1 cellular context compared by ENCODE assay signal in genomic region chr1:228486596-228487335, GRCh38.
TF ChIP-seq lines count a peak whose summit lies in the region.

No MANE protein-coding gene starts in this region.

TF ChIP-seq in K562, 482 proteins besides CTCF, POLR2A, EP300 and RAD21 (continued from another document and continues in another):
- TF ChIP-seq E4F1 (CRISPR knock-in tag; IDR thresholded peaks at IDR 0.05; ENCODE audit: borderline replicate concordance) (no peak; the same call in 1 of the 2 replicates), ARID1B (IDR thresholded peaks at IDR 0.05) (no peak), HMG20A (CRISPR knock-in tag; conservative IDR thresholded peaks at IDR 0.05) (no peak), THRAP3 (IDR thresholded peaks at IDR 0.05; ENCODE audit: borderline replicate concordance) (no peak), CREM (IDR thresholded peaks at IDR 0.05; ENCODE audit: low read depth) (peak; percentile 97), RB1 (IDR thresholded peaks at IDR 0.05; ENCODE audit: low read depth) (peak; percentile 80; the same call in 1 of the 2 replicates), PHF8 (IDR thresholded peaks at IDR 0.05; ENCODE audit: borderline replicate concordance, low read length) (peak; percentile 61; the same call in 1 of the 2 replicates), RBM14 (IDR thresholded peaks at IDR 0.05; ENCODE audit: borderline replicate concordance, insufficient read depth, low read depth, low read length) (0 out of 2 replicates have a peak, but pooled peaks have one; percentile 71), PRMT5 (CRISPR knock-in tag; IDR thresholded peaks at IDR 0.05) (peak; percentile 69; the same call in 1 of the 2 replicates), SIN3B (IDR thresholded peaks at IDR 0.05; ENCODE audit: low read depth) (peak; percentile 49; the same call in 1 of the 2 replicates), SREBF1 (IDR thresholded peaks at IDR 0.05; ENCODE audit: borderline replicate concordance, low read depth, low read length) (peak; percentile 63; the same call in 1 of the 2 replicates), HMG20B (CRISPR knock-in tag; IDR thresholded peaks at IDR 0.05) (no peak), E2F5 (CRISPR knock-in tag; IDR thresholded peaks at IDR 0.05) (peak; percentile 92), ZNF436 (CRISPR knock-in tag; IDR thresholded peaks at IDR 0.05) (no peak), HNRNPK (IDR thresholded peaks at IDR 0.05; ENCODE audit: low read depth, low read length, poor library complexity, severe bottlenecking) (no peak), SUPT5H (IDR thresholded peaks at IDR 0.05) (peak; percentile 64), FOXJ2 (tag; IDR thresholded peaks at IDR 0.05) (peak; percentile 87; the same call in 1 of the 2 replicates), FOXJ3 (CRISPR knock-in tag; IDR thresholded peaks at IDR 0.05) (peak; percentile 68), RBM22 (IDR thresholded peaks at IDR 0.05; ENCODE audit: low read depth, low read length, poor library complexity, severe bottlenecking) (peak; percentile 17), NELFE (IDR thresholded peaks at IDR 0.05; ENCODE audit: insufficient read depth, insufficient read length) (no peak), SMAD4 (CRISPR knock-in tag; conservative IDR thresholded peaks at IDR 0.05) (peak; percentile 69), SP2 (IDR thresholded peaks at IDR 0.05; ENCODE audit: extremely low read depth, low read depth, low read length, poor library complexity, severe bottlenecking) (no peak), NONO (IDR thresholded peaks at IDR 0.05; ENCODE audit: low read depth in 2 of 2, low read length in 1 of 2) (peak in 1 of 2 experiments; percentile 46; a peak in 1 of 4 replicates), NR3C1 (CRISPR knock-in tag; IDR thresholded peaks at IDR 0.05) (peak; percentile 94), WHSC1 (IDR thresholded peaks at IDR 0.05; ENCODE audit: low read length) (no peak), HDAC2 (IDR thresholded peaks at IDR 0.05) (peak; percentile 94), IRF2 (CRISPR knock-in tag; IDR thresholded peaks at IDR 0.05) (peak; percentile 90; the same call in 1 of the 2 replicates), SMARCB1 (IDR thresholded peaks at IDR 0.05; ENCODE audit: insufficient read length, low read depth) (no peak), HOXB6 (CRISPR knock-in tag; IDR thresholded peaks at IDR 0.05; ENCODE audit: borderline replicate concordance) (no peak), JUN (IDR thresholded peaks at IDR 0.05; ENCODE audit: borderline replicate concordance, low read depth, low read length) (no peak), JUN (CRISPR knock-in tag; IDR thresholded peaks at IDR 0.05; ENCODE audit: borderline replicate concordance) (peak; percentile 3; the same call in 1 of the 2 replicates), CUX1 (CRISPR knock-in tag; IDR thresholded peaks at IDR 0.05) (peak; percentile 90), GTF3C2 (IDR thresholded peaks at IDR 0.05; ENCODE audit: borderline replicate concordance, extremely low read depth, insufficient read length) (no peak), SAFB (IDR thresholded peaks at IDR 0.05; ENCODE audit: borderline replicate concordance, low read depth, low read length) (peak; percentile 100), ZNF512 (tag; IDR thresholded peaks at IDR 0.05) (no peak), ZNF24 (IDR thresholded peaks at IDR 0.05) (no peak), BCOR (IDR thresholded peaks at IDR 0.05) (no peak; the same call in 1 of the 2 replicates), PHF21A (IDR thresholded peaks at IDR 0.05; ENCODE audit: borderline replicate concordance, low read depth) (peak; percentile 100)
- TF ChIP-seq, protein P1, sequence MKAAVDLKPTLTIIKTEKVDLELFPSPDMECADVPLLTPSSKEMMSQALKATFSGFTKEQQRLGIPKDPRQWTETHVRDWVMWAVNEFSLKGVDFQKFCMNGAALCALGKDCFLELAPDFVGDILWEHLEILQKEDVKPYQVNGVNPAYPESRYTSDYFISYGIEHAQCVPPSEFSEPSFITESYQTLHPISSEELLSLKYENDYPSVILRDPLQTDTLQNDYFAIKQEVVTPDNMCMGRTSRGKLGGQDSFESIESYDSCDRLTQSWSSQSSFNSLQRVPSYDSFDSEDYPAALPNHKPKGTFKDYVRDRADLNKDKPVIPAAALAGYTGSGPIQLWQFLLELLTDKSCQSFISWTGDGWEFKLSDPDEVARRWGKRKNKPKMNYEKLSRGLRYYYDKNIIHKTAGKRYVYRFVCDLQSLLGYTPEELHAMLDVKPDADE (conservative IDR thresholded peaks at IDR 0.05; ENCODE audit: control insufficient read depth, low read depth, low read length) = peak; percentile 32; the same call in 1 of the 2 replicates
- TF ChIP-seq, protein P2, sequence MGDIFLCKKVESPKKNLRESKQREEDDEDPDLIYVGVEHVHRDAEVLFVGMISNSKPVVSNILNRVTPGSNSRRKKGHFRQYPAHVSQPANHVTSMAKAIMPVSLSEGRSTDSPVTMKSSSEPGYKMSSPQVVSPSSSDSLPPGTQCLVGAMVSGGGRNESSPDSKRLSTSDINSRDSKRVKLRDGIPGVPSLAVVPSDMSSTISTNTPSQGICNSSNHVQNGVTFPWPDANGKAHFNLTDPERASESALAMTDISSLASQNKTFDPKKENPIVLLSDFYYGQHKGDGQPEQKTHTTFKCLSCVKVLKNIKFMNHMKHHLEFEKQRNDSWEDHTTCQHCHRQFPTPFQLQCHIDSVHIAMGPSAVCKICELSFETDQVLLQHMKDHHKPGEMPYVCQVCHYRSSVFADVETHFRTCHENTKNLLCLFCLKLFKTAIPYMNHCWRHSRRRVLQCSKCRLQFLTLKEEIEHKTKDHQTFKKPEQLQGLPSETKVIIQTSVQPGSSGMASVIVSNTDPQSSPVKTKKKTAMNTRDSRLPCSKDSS (IDR thresholded peaks at IDR 0.05; ENCODE audit: low read depth, partially characterized antibody) = no peak
- TF ChIP-seq, protein P3, sequence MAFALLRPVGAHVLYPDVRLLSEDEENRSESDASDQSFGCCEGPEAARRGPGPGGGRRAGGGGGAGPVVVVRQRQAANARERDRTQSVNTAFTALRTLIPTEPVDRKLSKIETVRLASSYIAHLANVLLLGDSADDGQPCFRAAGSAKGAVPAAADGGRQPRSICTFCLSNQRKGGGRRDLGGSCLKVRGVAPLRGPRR (CRISPR knock-in tag; IDR thresholded peaks at IDR 0.05) = no peak
- TF ChIP-seq, protein P4, sequence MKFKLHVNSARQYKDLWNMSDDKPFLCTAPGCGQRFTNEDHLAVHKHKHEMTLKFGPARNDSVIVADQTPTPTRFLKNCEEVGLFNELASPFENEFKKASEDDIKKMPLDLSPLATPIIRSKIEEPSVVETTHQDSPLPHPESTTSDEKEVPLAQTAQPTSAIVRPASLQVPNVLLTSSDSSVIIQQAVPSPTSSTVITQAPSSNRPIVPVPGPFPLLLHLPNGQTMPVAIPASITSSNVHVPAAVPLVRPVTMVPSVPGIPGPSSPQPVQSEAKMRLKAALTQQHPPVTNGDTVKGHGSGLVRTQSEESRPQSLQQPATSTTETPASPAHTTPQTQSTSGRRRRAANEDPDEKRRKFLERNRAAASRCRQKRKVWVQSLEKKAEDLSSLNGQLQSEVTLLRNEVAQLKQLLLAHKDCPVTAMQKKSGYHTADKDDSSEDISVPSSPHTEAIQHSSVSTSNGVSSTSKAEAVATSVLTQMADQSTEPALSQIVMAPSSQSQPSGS (CRISPR knock-in tag; IDR thresholded peaks at IDR 0.05) = peak; percentile 85; the same call in 1 of the 2 replicates
- TF ChIP-seq, protein P5, sequence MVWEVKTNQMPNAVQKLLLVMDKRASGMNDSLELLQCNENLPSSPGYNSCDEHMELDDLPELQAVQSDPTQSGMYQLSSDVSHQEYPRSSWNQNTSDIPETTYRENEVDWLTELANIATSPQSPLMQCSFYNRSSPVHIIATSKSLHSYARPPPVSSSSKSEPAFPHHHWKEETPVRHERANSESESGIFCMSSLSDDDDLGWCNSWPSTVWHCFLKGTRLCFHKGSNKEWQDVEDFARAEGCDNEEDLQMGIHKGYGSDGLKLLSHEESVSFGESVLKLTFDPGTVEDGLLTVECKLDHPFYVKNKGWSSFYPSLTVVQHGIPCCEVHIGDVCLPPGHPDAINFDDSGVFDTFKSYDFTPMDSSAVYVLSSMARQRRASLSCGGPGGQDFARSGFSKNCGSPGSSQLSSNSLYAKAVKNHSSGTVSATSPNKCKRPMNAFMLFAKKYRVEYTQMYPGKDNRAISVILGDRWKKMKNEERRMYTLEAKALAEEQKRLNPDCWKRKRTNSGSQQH (CRISPR knock-in tag; IDR thresholded peaks at IDR 0.05) = no peak
